12 cellular contexts compared by ENCODE assay signal in genomic region chr1:59487335-59488031, GRCh38.
DNase-seq lines count a peak whose midpoint lies in the region; TF ChIP-seq lines count a peak whose summit lies in the region.
"Had no signal": no experiment of that assay in that cellular context is flagged by ENCODE, and none has a peak within 500 bp of the region (broad histone marks: within the 10 kb centered on the region; RNA-seq: fewer than 3 reads in every experiment).

No MANE protein-coding gene starts in this region.

- H3K4me3 Mint-ChIP-seq in type B pancreatic cell = peak overlapping the region; percentile 77
- H3K4me3 Mint-ChIP-seq: activated CD4-positive, alpha-beta T cell treated with anti-CD3 and anti-CD28 coated beads for 36 hours had no signal

- peak; percentile 31 for DNase-seq in HT1080 (ENCODE audit: low read depth)
- DNase-seq in amniotic epithelial cell (ENCODE audit: low read depth) = peak; percentile 91
- DNase-seq in fibroblast of villous mesenchyme (ENCODE audit: low read depth) = peak; percentile 75
- no peak for DNase-seq in type B pancreatic cell (ENCODE audit: extremely low spot score, unreplicated experiment)
- DNase-seq in GM10248 (ENCODE audit: extremely low spot score) = no peak
- no peak for DNase-seq in activated gamma-delta T cell treated with Interleukin-2 at 50 U/mL for 16 hours
- DNase-seq in cerebellum (ENCODE audit: low spot score) = no peak
- DNase-seq: activated CD4-positive, alpha-beta T cell treated with anti-CD3 and anti-CD28 coated beads for 36 hours; NCI-H2081 treated with DMSO at 0.1 percent for 48 hours; occipital lobe; stimulated activated CD4-positive, alpha-beta T cell treated with anti-CD3 and anti-CD28 coated beads, Interleukin-12 subunit alpha, Interleukin-12 subunit beta, amount 100 ng/mL, for 4 hours had no signal

- H3K27me3 Mint-ChIP-seq in type B pancreatic cell = no peaks in the 10 kb centered on the region
- H3K27me3 Mint-ChIP-seq: activated CD4-positive, alpha-beta T cell treated with anti-CD3 and anti-CD28 coated beads for 36 hours had no signal

- H3K4me3 ChIP-seq in fibroblast of villous mesenchyme (ENCODE audit: low read depth, low read length) = no peak overlapping the region
- H3K4me3 ChIP-seq: ascending aorta had no signal

- H3K4me1 Mint-ChIP-seq in type B pancreatic cell (ENCODE audit: unreplicated experiment) = peaks cover 31% of the 10 kb centered on the region

- no peak for TF ChIP-seq CTCF in fibroblast of villous mesenchyme (IDR thresholded peaks at IDR 0.05; ENCODE audit: insufficient read depth, low read depth, low read length)
- TF ChIP-seq CTCF in type B pancreatic cell (conservative IDR thresholded peaks at IDR 0.05) = no peak
- TF ChIP-seq CTCF in GM10248 (IDR thresholded peaks at IDR 0.05; ENCODE audit: control extremely low read depth, extremely low read depth, low read depth, missing control alignments) = no peak

- H3K27ac Mint-ChIP-seq in type B pancreatic cell = peak overlapping the region; percentile 89
- H3K27ac Mint-ChIP-seq: activated CD4-positive, alpha-beta T cell treated with anti-CD3 and anti-CD28 coated beads for 36 hours had no signal

- CTCF ChIA-PET in GM10248 (lab: Yijun Ruan, JAX) = interaction anchor here (1.1 to 1.5 kb wide), 2 partner anchors 11 kb away, joined by 4 to 5 read pairs; no protein-coding TSS in a partner anchor

- POLR2A ChIA-PET in GM10248 (lab: Yijun Ruan, JAX) = no interaction called here

- H3K36me3 Mint-ChIP-seq in type B pancreatic cell = peaks cover 9% of the 10 kb centered on the region

- H3K9me3 Mint-ChIP-seq in type B pancreatic cell = no peaks in the 10 kb centered on the region

Comparison
In these comparisons a context has a peak if more than half of its experiments do, and no peak if none do; other contexts are left out.
1. DNase-seq: peak in HT1080 (single experiment), amniotic epithelial cell (single experiment) and fibroblast of villous mesenchyme (single experiment); none in type B pancreatic cell (single experiment), GM10248 (single experiment), activated gamma-delta T cell treated with Interleukin-2 at 50 U/mL for 16 hours (single experiment) and cerebellum (single experiment).